8 cellular contexts compared by ENCODE assay signal in genomic region chr10:58335306-58336005, GRCh38. TPM values are rescaled to one million over a fixed set of nuclear protein-coding genes. Genes with fewer than 3 reads are reported as not detected.
A peak's percentile ranks its signal among the peaks of the same experiment; 100 is the strongest.
DNase-seq lines count a peak whose midpoint lies in the region; ATAC-seq, FAIRE-seq and TF ChIP-seq lines count a peak whose summit lies in the region.

No MANE protein-coding gene starts in this region.

- no peaks in the 10 kb centered on the region for H4K20me1 ChIP-seq in keratinocyte (ENCODE audit: control insufficient read depth, extremely low read depth, insufficient read depth, low read length)

- DNase-seq in AG08396 (ENCODE audit: low spot score) (peak; percentile 36), RWPE2 (ENCODE audit: low spot score) (peak; percentile 59), bronchial epithelial cell (ENCODE audit: low read depth) (peak; percentile 87), keratinocyte (ENCODE audit: low read depth, low spot score) (peak; percentile 9), NCI-H510A treated with DMSO at 0.1 percent for 48 hours (lab: John Stamatoyannopoulos, UW) (no peak)
- peak; percentile 2 to 4 for DNase-seq in stimulated activated CD4-positive, alpha-beta T cell treated with anti-CD3 and anti-CD28 coated beads, Interleukin-4, amount 100 ng/mL, for 48 hours (ENCODE audit: low read depth in 2 of 2)

- no peaks in the 10 kb centered on the region for H3K9me1 ChIP-seq in keratinocyte (ENCODE audit: control insufficient read depth, extremely low read depth, insufficient read depth, low read length)

- peak overlapping the region; percentile 93 for H3K4me2 ChIP-seq in keratinocyte (ENCODE audit: control insufficient read depth, extremely low read depth, insufficient read depth, low read depth, low read length)

- H3K4me3 ChIP-seq in RWPE2 (ENCODE audit: severe bottlenecking) (peak overlapping the region; percentile 83), bronchial epithelial cell (ENCODE audit: low read depth, low read length) (peak overlapping the region; percentile 84), keratinocyte (ENCODE audit: control insufficient read depth in 2 of 3, extremely low read depth in 1 of 3, insufficient read depth in 2 of 3, low read depth in 1 of 3, low read length in 3 of 3) (peak overlapping the region; percentile 86 to 90 (median 89))

- H3K4me1 ChIP-seq in RWPE2 (ENCODE audit: insufficient read depth, poor library complexity, severe bottlenecking) (peaks cover 10% of the 10 kb centered on the region), keratinocyte (ENCODE audit: control insufficient read depth, extremely low read depth, insufficient read depth, low read length) (peaks cover 6% of the 10 kb centered on the region)

- peaks cover 28% of the 10 kb centered on the region for H3K79me2 ChIP-seq in keratinocyte (ENCODE audit: control insufficient read depth, insufficient read depth, low read length)

- ATAC-seq in GM18867 (IDR thresholded peaks at IDR 0.05; ENCODE audit: unreplicated experiment) (peak; percentile 52), HG03064 (IDR thresholded peaks at IDR 0.05; ENCODE audit: low read depth, unreplicated experiment) (peak; percentile 42), RWPE2 (ENCODE audit: low read depth) (peak; percentile 63)

- no peaks in the 10 kb centered on the region for H3K27me3 ChIP-seq in RWPE2 (ENCODE audit: insufficient read depth, poor library complexity, severe bottlenecking)
- H3K27me3 ChIP-seq in bronchial epithelial cell (ENCODE audit: control insufficient read depth, insufficient read depth, low read length): no peaks in the 10 kb centered on the region
- no peaks in the 10 kb centered on the region for H3K27me3 ChIP-seq in keratinocyte (ENCODE audit: control insufficient read depth, extremely low read depth, insufficient read depth, low read length)

- H3K9ac ChIP-seq in keratinocyte (ENCODE audit: control insufficient read depth, extremely low read depth, insufficient read depth, low read length): peak overlapping the region; percentile 87

- H3K9me3 ChIP-seq in RWPE2 (ENCODE audit: severe bottlenecking) (no peaks in the 10 kb centered on the region), keratinocyte (ENCODE audit: control insufficient read depth, low read depth, low read length) (no peaks in the 10 kb centered on the region)

- H3K27ac ChIP-seq in RWPE2 (ENCODE audit: poor library complexity, severe bottlenecking) (peak overlapping the region; percentile 26), keratinocyte (ENCODE audit: control insufficient read depth, insufficient read depth, low read length) (peak overlapping the region; percentile 79)

- peaks cover 6% of the 10 kb centered on the region; the same call in 1 of the 2 replicates for H3K36me3 ChIP-seq in RWPE2 (ENCODE audit: low read depth)
- no peaks in the 10 kb centered on the region for H3K36me3 ChIP-seq in bronchial epithelial cell (ENCODE audit: control insufficient read depth, insufficient read depth, low read length)
- H3K36me3 ChIP-seq in keratinocyte (ENCODE audit: control insufficient read depth in 2 of 2, extremely low read depth in 1 of 2, insufficient read depth in 2 of 2, low read length in 2 of 2): no peaks in the 10 kb centered on the region

- dilution Hi-C loops in keratinocyte (cut with MboI; ENCODE audit: extremely low pct_ligation_motif_present, low sequenced_read_pairs): no loop called here

- no peak for FAIRE-seq in bronchial epithelial cell (lab: Jason Lieb, UNC)
- peak; percentile 39 for FAIRE-seq in keratinocyte (lab: Jason Lieb, UNC)

- no peak for TF ChIP-seq CTCF in RWPE2 (IDR thresholded peaks at IDR 0.05; ENCODE audit: poor library complexity, severe bottlenecking)
- no peak for TF ChIP-seq CTCF in bronchial epithelial cell (IDR thresholded peaks at IDR 0.05; ENCODE audit: insufficient read depth, low read length, severe bottlenecking)
- no peak for TF ChIP-seq CTCF in keratinocyte (optimal IDR thresholded peaks at IDR 0.05 in 1 of 3, IDR thresholded peaks at IDR 0.05 in 1 of 3, conservative IDR thresholded peaks at IDR 0.05 in 1 of 3; ENCODE audit: extremely low read depth in 1 of 3, insufficient read depth in 2 of 3, low read length in 3 of 3)

- H2AFZ ChIP-seq in keratinocyte (ENCODE audit: control insufficient read depth, low read length): peak overlapping the region; percentile 73

RNA-seq across cellular contexts. Expression of gene UBE2D1, which starts 0.7 kb away (rescaled TPM):
- 6.7 and 7.6 TPM in 2 replicates for total RNA-seq in bronchial epithelial cell
- 11.0 to 25.4 TPM (median 15.9 TPM) in 3 replicates for polyA plus RNA-seq in keratinocyte
- polyA plus RNA-seq in keratinocyte (2011; ENCODE audit: low read depth): 4.2 TPM
- 12.4 and 24.9 TPM in 2 replicates for polyA plus RNA-seq in keratinocyte (2011; cell fraction: cytosol; rRNA removed)
- 11.6 and 16.8 TPM in 2 replicates for polyA plus RNA-seq in keratinocyte (2011; cell fraction: nucleus; rRNA removed)
- polyA plus RNA-seq in keratinocyte (2012; ENCODE audit: low replicate concordance): 10.8 and 13.6 TPM in 2 replicates
- polyA minus RNA-seq in keratinocyte: 1.2 to 6.3 TPM (median 6.0 TPM) in 3 replicates
- polyA minus RNA-seq in keratinocyte (2011; cell fraction: cytosol; rRNA and poly(A)+ RNA removed): 10.4 TPM
- polyA minus RNA-seq in keratinocyte (2011; cell fraction: nucleus; rRNA and poly(A)+ RNA removed): 5.4 and 9.2 TPM in 2 replicates

RNA-seq across cellular contexts. Expression of gene TFAM, which starts 49.8 kb away (rescaled TPM):
- total RNA-seq in bronchial epithelial cell: 31.9 and 36.1 TPM in 2 replicates
- polyA plus RNA-seq in keratinocyte: 11.5 to 25.1 TPM (median 20.3 TPM) in 3 replicates
- 78.9 TPM for polyA plus RNA-seq in keratinocyte (2011; ENCODE audit: low read depth)
- polyA plus RNA-seq in keratinocyte (2011; cell fraction: cytosol; rRNA removed): 10.1 and 11.1 TPM in 2 replicates
- 8.7 and 11.6 TPM in 2 replicates for polyA plus RNA-seq in keratinocyte (2011; cell fraction: nucleus; rRNA removed)
- polyA plus RNA-seq in keratinocyte (2012; ENCODE audit: low replicate concordance): 18.0 and 34.5 TPM in 2 replicates
- 10.0 to 11.5 TPM (median 10.7 TPM) in 3 replicates for polyA minus RNA-seq in keratinocyte
- polyA minus RNA-seq in keratinocyte (2011; cell fraction: cytosol; rRNA and poly(A)+ RNA removed): 18.4 TPM
- 10.4 and 13.6 TPM in 2 replicates for polyA minus RNA-seq in keratinocyte (2011; cell fraction: nucleus; rRNA and poly(A)+ RNA removed)
